ENCODE assay signal across 33 cellular contexts in the genomic region with DNA sequence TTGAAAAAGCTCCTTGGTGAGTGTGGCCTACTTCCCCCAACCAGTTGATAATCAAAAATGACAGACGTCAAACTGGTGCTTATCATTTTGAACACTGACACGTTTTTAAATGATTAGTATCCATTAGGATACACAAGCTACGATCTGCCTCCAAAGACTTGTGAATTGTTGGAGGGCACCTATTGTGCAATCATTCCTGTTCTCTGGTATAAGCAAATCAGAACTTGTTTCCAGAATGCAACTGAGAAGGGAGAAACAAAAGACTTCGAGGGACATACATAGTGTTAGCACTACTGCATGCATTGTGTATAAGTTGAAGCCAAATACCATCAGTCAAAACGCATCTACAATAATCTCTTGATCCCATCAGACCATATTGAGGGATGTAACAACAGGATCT. TPM values are rescaled to one million over a fixed set of nuclear protein-coding genes. Genes with fewer than 3 reads are reported as not detected.
"Had no signal": no experiment of that assay in that cellular context is flagged by ENCODE, and none has a peak within 500 bp of the region (broad histone marks: within the 10 kb centered on the region; RNA-seq: fewer than 3 reads in every experiment).

No MANE protein-coding gene starts in this region.

- H3K27me3 ChIP-seq: breast epithelium, esophagus muscularis mucosa, gastroesophageal sphincter, heart right ventricle, hepatocyte had no signal

- H2AFZ ChIP-seq: hepatocyte had no signal

- H3K4me2 ChIP-seq: hepatocyte had no signal

- H3K36me3 ChIP-seq: breast epithelium, esophagus muscularis mucosa, gastroesophageal sphincter, heart right ventricle, WERI-Rb-1 had no signal

- H3K4me3 ChIP-seq: breast epithelium, coronary artery, dorsolateral prefrontal cortex, esophagus muscularis mucosa, gastroesophageal sphincter, heart right ventricle, hepatocyte had no signal

- H3K27ac ChIP-seq: breast epithelium, coronary artery, dorsolateral prefrontal cortex, esophagus muscularis mucosa, gastroesophageal sphincter, heart right ventricle, hepatocyte, WERI-Rb-1 had no signal

- ATAC-seq: activated CD4-positive, CD25-positive, alpha-beta regulatory T cell treated with anti-CD3 and anti-CD28 coated beads, Interleukin-2, amount 50 U/mL, for 24 hours; activated CD8-positive, alpha-beta T cell treated with anti-CD3 and anti-CD28 coated beads for 36 hours; activated T-helper 17 cell treated with anti-CD3 and anti-CD28 coated beads, Interleukin-2, amount 50 U/mL, for 72 hours; gastroesophageal sphincter; heart right ventricle; T-helper 17 cell had no signal

- H3K9me3 ChIP-seq: esophagus muscularis mucosa, gastroesophageal sphincter, heart right ventricle had no signal

- H3K4me1 ChIP-seq: breast epithelium, esophagus muscularis mucosa, gastroesophageal sphincter, heart right ventricle had no signal

- H3K79me2 ChIP-seq: hepatocyte had no signal

- DNase-seq: activated B cell treated with CpG ODN at 0.5 μM for 24 hours; activated CD4-positive, alpha-beta T cell treated with anti-CD3 and anti-CD28 coated beads for 48 hours; activated CD4-positive, alpha-beta T cell treated with anti-CD3 and anti-CD28 coated beads, Interleukin-2, amount 50 U/mL, for 1 hour; activated CD4-positive, alpha-beta T cell treated with anti-CD3 and anti-CD28 coated beads, Interleukin-2, amount 50 U/mL, for 48 hours; activated CD8-positive, alpha-beta memory T cell treated with anti-CD3 and anti-CD28 coated beads, Interleukin-2, amount 50 U/mL, for 48 hours; activated CD8-positive, alpha-beta T cell treated with anti-CD3 and anti-CD28 coated beads for 36 hours; activated effector memory CD4-positive, alpha-beta T cell treated with Interleukin-2 at 50 U/mL for 16 hours; activated gamma-delta T cell treated with Interleukin-2 at 50 U/mL for 16 hours; activated naive CD4-positive, alpha-beta T cell treated with anti-CD3 and anti-CD28 coated beads, Interleukin-2, amount 50 U/mL, for 16 hours; activated naive CD4-positive, alpha-beta T cell treated with Interleukin-2 at 50 U/mL for 16 hours; activated T-cell treated with anti-CD3 and anti-CD28 coated beads for 4 hours; activated T-cell treated with anti-CD3 and anti-CD28 coated beads, Interleukin-2, amount 50 U/mL, for 24 hours; amniotic stem cell; anterior cingulate cortex; dorsolateral prefrontal cortex; effector memory CD4-positive, alpha-beta T cell; endodermal cell; erythroblast; foreskin melanocyte; heart right ventricle; T-helper 1 cell; T-helper 17 cell; T1000; WERI-Rb-1 had no signal

RNA-seq across cellular contexts. Expression of a gene that starts 11.6 kb away (rescaled TPM):
- total RNA-seq: activated B cell treated with CpG ODN at 0.5 μM for 24 hours; activated CD8-positive, alpha-beta T cell treated with anti-CD3 and anti-CD28 coated beads for 36 hours; activated T-helper 17 cell treated with anti-CD3 and anti-CD28 coated beads, Interleukin-2, amount 50 U/mL, for 72 hours; cardiac septum; endodermal cell; glomerular endothelial cell; heart right ventricle; T-helper 17 cell had no signal
